20 cellular contexts compared by ENCODE assay signal in genomic region chr20:59813126-59813947, GRCh38.
DNase-seq lines count a peak whose midpoint lies in the region; ATAC-seq and TF ChIP-seq lines count a peak whose summit lies in the region.
"Had no signal": no experiment of that assay in that cellular context is flagged by ENCODE, and none has a peak within 500 bp of the region (broad histone marks: within the 10 kb centered on the region; RNA-seq: fewer than 3 reads in every experiment).

No MANE protein-coding gene starts in this region.

- POLR2A ChIA-PET in activated CD4-positive, alpha-beta memory T cell treated with anti-CD3 and anti-CD28 coated beads, Interleukin-2, amount 10 ng/mL, durations not matched to agents 7 days and 5 days (lab: Charles Lee): no interaction called here
- POLR2A ChIA-PET in activated CD4-positive, alpha-beta memory T cell treated with anti-CD3 and anti-CD28 coated beads for 36 hours (lab: Charles Lee): no interaction called here

- H3K9me3 ChIP-seq in lung (ENCODE audit: control insufficient read depth in 2 of 2, insufficient read depth in 1 of 2, low read length in 1 of 2) (no peaks in the 10 kb centered on the region), stomach (no peaks in the 10 kb centered on the region)
- H3K9me3 ChIP-seq: tibial nerve had no signal

- H3K36me3 ChIP-seq in lung (ENCODE audit: control insufficient read depth in 2 of 2, insufficient read depth in 2 of 2, low read length in 2 of 2) (no peaks in the 10 kb centered on the region), stomach (no peaks in the 10 kb centered on the region)
- H3K36me3 ChIP-seq: tibial nerve had no signal

- H3K9me3 Mint-ChIP-seq in activated CD4-positive, alpha-beta memory T cell treated with anti-CD3 and anti-CD28 coated beads, Interleukin-2, amount 10 ng/mL, durations not matched to agents 7 days and 5 days: no peaks in the 10 kb centered on the region
- H3K9me3 Mint-ChIP-seq in activated CD4-positive, alpha-beta memory T cell treated with anti-CD3 and anti-CD28 coated beads for 36 hours: no peaks in the 10 kb centered on the region
- H3K9me3 Mint-ChIP-seq in T-helper 2 cell treated with Interferon-gamma antibody and Interleukin-4, amounts not matched to agents 5 μg/mL and 100 μg/mL, for 36 hours: no peaks in the 10 kb centered on the region
- H3K9me3 Mint-ChIP-seq: CD4-positive, alpha-beta memory T cell; stimulated activated naive B cell treated with anti-CD40 and anti-IgM and Interleukin-4, amounts not matched to agents 10 μg/mL and 1 μg/mL and 100 μg/mL, for 72 hours had no signal

- no peak overlapping the region for H3K4me3 Mint-ChIP-seq in activated CD4-positive, alpha-beta memory T cell treated with anti-CD3 and anti-CD28 coated beads, Interleukin-2, amount 10 ng/mL, durations not matched to agents 7 days and 5 days
- no peak overlapping the region for H3K4me3 Mint-ChIP-seq in activated CD4-positive, alpha-beta memory T cell treated with anti-CD3 and anti-CD28 coated beads for 36 hours
- H3K4me3 Mint-ChIP-seq in T-helper 2 cell treated with Interferon-gamma antibody and Interleukin-4, amounts not matched to agents 5 μg/mL and 100 μg/mL, for 36 hours: no peak overlapping the region
- H3K4me3 Mint-ChIP-seq: CD4-positive, alpha-beta memory T cell; stimulated activated naive B cell treated with anti-CD40 and anti-IgM and Interleukin-4, amounts not matched to agents 10 μg/mL and 1 μg/mL and 100 μg/mL, for 72 hours had no signal

- no peak for TF ChIP-seq POLR2A in stomach (IDR thresholded peaks at IDR 0.05)

- peak; percentile 3 for DNase-seq in activated CD4-positive, alpha-beta memory T cell treated with anti-CD3 and anti-CD28 coated beads, Interleukin-2, amount 10 ng/mL, durations not matched to agents 7 days and 5 days
- no peak for DNase-seq in activated CD4-positive, alpha-beta memory T cell treated with anti-CD3 and anti-CD28 coated beads for 36 hours
- peak; percentile 13 for DNase-seq in lung (ENCODE audit: low spot score)
- DNase-seq in stomach: peak; percentile 7
- DNase-seq in T-helper 2 cell treated with Interferon-gamma antibody and Interleukin-4, amounts not matched to agents 5 μg/mL and 100 μg/mL, for 36 hours (ENCODE audit: low spot score): no peak
- no peak for DNase-seq in hepatic stellate cell (ENCODE audit: low spot score)
- no peak for DNase-seq in T1000 (lab: John Stamatoyannopoulos, UW)
- DNase-seq: activated CD4-positive, alpha-beta T cell treated with anti-CD3 and anti-CD28 coated beads for 48 hours; CD4-positive, alpha-beta memory T cell; NCI-H1048; NCI-H187 treated with DMSO at 0.1 percent for 48 hours; NCI-H2227 treated with DMSO at 0.1 percent for 48 hours; nucleus accumbens; retina; RPMI8226; stimulated activated CD4-positive, alpha-beta T cell treated with anti-CD3 and anti-CD28 coated beads, Interleukin-2, amount 100 ng/mL, for 48 hours; stimulated activated naive B cell treated with anti-CD40 and anti-IgM and Interleukin-4, amounts not matched to agents 10 μg/mL and 1 μg/mL and 100 μg/mL, for 72 hours had no signal

- ATAC-seq in lung (ENCODE audit: insufficient read depth, low FRiP score): no peak
- ATAC-seq: HCT116; stimulated activated naive B cell treated with anti-CD40 and anti-IgM and Interleukin-4, amounts not matched to agents 10 μg/mL and 1 μg/mL and 100 μg/mL, for 72 hours had no signal

- TF ChIP-seq CTCF in lung (IDR thresholded peaks at IDR 0.05; ENCODE audit: control extremely low read depth, extremely low read depth) (no peak), stomach (IDR thresholded peaks at IDR 0.05) (no peak)

- no peak for TF ChIP-seq EP300 in stomach (IDR thresholded peaks at IDR 0.05)

- intact Hi-C loops in activated CD4-positive, alpha-beta memory T cell treated with anti-CD3 and anti-CD28 coated beads for 36 hours (cut with micrococcal nuclease): no loop called here
- intact Hi-C loops in stomach (cut with DNase I; ENCODE audit: low total_unique reads): no loop called here

- CTCF ChIA-PET in activated CD4-positive, alpha-beta memory T cell treated with anti-CD3 and anti-CD28 coated beads, Interleukin-2, amount 10 ng/mL, durations not matched to agents 7 days and 5 days (lab: Charles Lee): no interaction called here
- CTCF ChIA-PET in activated CD4-positive, alpha-beta memory T cell treated with anti-CD3 and anti-CD28 coated beads for 36 hours (lab: Charles Lee): no interaction called here

- no peak overlapping the region for H3K27ac Mint-ChIP-seq in activated CD4-positive, alpha-beta memory T cell treated with anti-CD3 and anti-CD28 coated beads, Interleukin-2, amount 10 ng/mL, durations not matched to agents 7 days and 5 days
- no peak overlapping the region for H3K27ac Mint-ChIP-seq in activated CD4-positive, alpha-beta memory T cell treated with anti-CD3 and anti-CD28 coated beads for 36 hours
- H3K27ac Mint-ChIP-seq in T-helper 2 cell treated with Interferon-gamma antibody and Interleukin-4, amounts not matched to agents 5 μg/mL and 100 μg/mL, for 36 hours: no peak overlapping the region
- H3K27ac Mint-ChIP-seq: CD4-positive, alpha-beta memory T cell; stimulated activated naive B cell treated with anti-CD40 and anti-IgM and Interleukin-4, amounts not matched to agents 10 μg/mL and 1 μg/mL and 100 μg/mL, for 72 hours had no signal

- H3K27me3 ChIP-seq in lung (ENCODE audit: control insufficient read depth, insufficient read depth) (no peaks in the 10 kb centered on the region), stomach (no peaks in the 10 kb centered on the region)
- H3K27me3 ChIP-seq: tibial nerve had no signal

- H3K27me3 Mint-ChIP-seq in activated CD4-positive, alpha-beta memory T cell treated with anti-CD3 and anti-CD28 coated beads, Interleukin-2, amount 10 ng/mL, durations not matched to agents 7 days and 5 days: no peaks in the 10 kb centered on the region
- peaks cover 3% of the 10 kb centered on the region for H3K27me3 Mint-ChIP-seq in activated CD4-positive, alpha-beta memory T cell treated with anti-CD3 and anti-CD28 coated beads for 36 hours
- no peaks in the 10 kb centered on the region for H3K27me3 Mint-ChIP-seq in T-helper 2 cell treated with Interferon-gamma antibody and Interleukin-4, amounts not matched to agents 5 μg/mL and 100 μg/mL, for 36 hours (ENCODE audit: low read depth)

- H3K4me3 ChIP-seq in lung: no peak overlapping the region
- H3K4me3 ChIP-seq in stomach: no peak overlapping the region
- H3K4me3 ChIP-seq: tibial nerve had no signal

- WGBS in lung, 2 donors: 85 to 92% methylated on average over 18 of the region's 18 CpGs
- 83 to 92% (median 87%) methylated on average over 18 of the region's 18 CpGs for WGBS in stomach, 5 donors

- no peaks in the 10 kb centered on the region for H3K4me1 Mint-ChIP-seq in activated CD4-positive, alpha-beta memory T cell treated with anti-CD3 and anti-CD28 coated beads, Interleukin-2, amount 10 ng/mL, durations not matched to agents 7 days and 5 days
- H3K4me1 Mint-ChIP-seq in activated CD4-positive, alpha-beta memory T cell treated with anti-CD3 and anti-CD28 coated beads for 36 hours (ENCODE audit: low read depth): no peaks in the 10 kb centered on the region
- H3K4me1 Mint-ChIP-seq in T-helper 2 cell treated with Interferon-gamma antibody and Interleukin-4, amounts not matched to agents 5 μg/mL and 100 μg/mL, for 36 hours (ENCODE audit: low read depth): no peaks in the 10 kb centered on the region
- H3K4me1 Mint-ChIP-seq: CD4-positive, alpha-beta memory T cell; stimulated activated naive B cell treated with anti-CD40 and anti-IgM and Interleukin-4, amounts not matched to agents 10 μg/mL and 1 μg/mL and 100 μg/mL, for 72 hours had no signal

- H3K27ac ChIP-seq in cingulate gyrus (ENCODE audit: low read depth, low read length) (peak overlapping the region; percentile 83), lung (ENCODE audit: low read depth in 1 of 2, low read length in 1 of 2) (no peak overlapping the region), stomach (no peak overlapping the region)
- H3K27ac ChIP-seq: tibial nerve had no signal

- H3K36me3 Mint-ChIP-seq in activated CD4-positive, alpha-beta memory T cell treated with anti-CD3 and anti-CD28 coated beads, Interleukin-2, amount 10 ng/mL, durations not matched to agents 7 days and 5 days (ENCODE audit: low read depth): no peaks in the 10 kb centered on the region
- no peaks in the 10 kb centered on the region for H3K36me3 Mint-ChIP-seq in activated CD4-positive, alpha-beta memory T cell treated with anti-CD3 and anti-CD28 coated beads for 36 hours
- H3K36me3 Mint-ChIP-seq in T-helper 2 cell treated with Interferon-gamma antibody and Interleukin-4, amounts not matched to agents 5 μg/mL and 100 μg/mL, for 36 hours (ENCODE audit: low read depth): no peaks in the 10 kb centered on the region
- H3K36me3 Mint-ChIP-seq: CD4-positive, alpha-beta memory T cell; stimulated activated naive B cell treated with anti-CD40 and anti-IgM and Interleukin-4, amounts not matched to agents 10 μg/mL and 1 μg/mL and 100 μg/mL, for 72 hours had no signal

- H3K4me1 ChIP-seq in lung (ENCODE audit: control insufficient read depth in 2 of 2, insufficient read depth in 2 of 2, low read length in 2 of 2): no peaks in the 10 kb centered on the region
- no peaks in the 10 kb centered on the region for H3K4me1 ChIP-seq in stomach

Comparison
In these comparisons a context has a peak if more than half of its experiments do, and no peak if none do; other contexts are left out.
1. DNase-seq: peak in activated CD4-positive, alpha-beta memory T cell treated with anti-CD3 and anti-CD28 coated beads, Interleukin-2, amount 10 ng/mL, durations not matched to agents 7 days and 5 days (single experiment), lung (single experiment) and stomach (single experiment); none in activated CD4-positive, alpha-beta memory T cell treated with anti-CD3 and anti-CD28 coated beads for 36 hours (single experiment), T-helper 2 cell treated with Interferon-gamma antibody and Interleukin-4, amounts not matched to agents 5 μg/mL and 100 μg/mL, for 36 hours (single experiment), hepatic stellate cell (single experiment) and T1000 (single experiment).